In genomic region chr17:1107083-1107776, GRCh38 we compare ENCODE assay signal across 10 cellular contexts.
A peak's percentile ranks its signal among the peaks of the same experiment; 100 is the strongest.
DNase-seq lines count a peak whose midpoint lies in the region; ATAC-seq and TF ChIP-seq lines count a peak whose summit lies in the region.
"Had no signal": no experiment of that assay in that cellular context is flagged by ENCODE, and none has a peak within 500 bp of the region (broad histone marks: within the 10 kb centered on the region; RNA-seq: fewer than 3 reads in every experiment).

No MANE protein-coding gene starts in this region.

- H3K27ac Mint-ChIP-seq in T-helper 2 cell treated with Interferon-gamma antibody and Interleukin-4, amounts not matched to agents 5 μg/mL and 100 μg/mL, for 36 hours: no peak overlapping the region
- peak overlapping the region; percentile 81 for H3K27ac Mint-ChIP-seq in activated CD4-positive, alpha-beta memory T cell treated with anti-CD3 and anti-CD28 coated beads, Interleukin-2, amount 10 ng/mL, durations not matched to agents 7 days and 5 days

- H3K9me3 Mint-ChIP-seq in T-helper 2 cell treated with Interferon-gamma antibody and Interleukin-4, amounts not matched to agents 5 μg/mL and 100 μg/mL, for 36 hours: no peaks in the 10 kb centered on the region
- H3K9me3 Mint-ChIP-seq in activated CD4-positive, alpha-beta memory T cell treated with anti-CD3 and anti-CD28 coated beads, Interleukin-2, amount 10 ng/mL, durations not matched to agents 7 days and 5 days: no peaks in the 10 kb centered on the region

- TF ChIP-seq CTCF in right atrium auricular region (IDR thresholded peaks at IDR 0.05): no peak

- peaks cover 32% of the 10 kb centered on the region for H3K4me1 Mint-ChIP-seq in T-helper 2 cell treated with Interferon-gamma antibody and Interleukin-4, amounts not matched to agents 5 μg/mL and 100 μg/mL, for 36 hours (ENCODE audit: low read depth)
- H3K4me1 Mint-ChIP-seq in activated CD4-positive, alpha-beta memory T cell treated with anti-CD3 and anti-CD28 coated beads, Interleukin-2, amount 10 ng/mL, durations not matched to agents 7 days and 5 days: peaks cover 54% of the 10 kb centered on the region

- peak overlapping the region; percentile 82 for H3K4me3 Mint-ChIP-seq in T-helper 2 cell treated with Interferon-gamma antibody and Interleukin-4, amounts not matched to agents 5 μg/mL and 100 μg/mL, for 36 hours
- H3K4me3 Mint-ChIP-seq in activated CD4-positive, alpha-beta memory T cell treated with anti-CD3 and anti-CD28 coated beads, Interleukin-2, amount 10 ng/mL, durations not matched to agents 7 days and 5 days: peak overlapping the region; percentile 84

- H3K9me3 ChIP-seq in right atrium auricular region: no peaks in the 10 kb centered on the region
- no peaks in the 10 kb centered on the region for H3K9me3 ChIP-seq in skeletal muscle tissue (ENCODE audit: control insufficient read depth in 3 of 3, low read length in 3 of 3)
- no peaks in the 10 kb centered on the region for H3K9me3 ChIP-seq in MG63
- H3K9me3 ChIP-seq: spleen had no signal

- H3K27me3 Mint-ChIP-seq in T-helper 2 cell treated with Interferon-gamma antibody and Interleukin-4, amounts not matched to agents 5 μg/mL and 100 μg/mL, for 36 hours (ENCODE audit: low read depth): no peaks in the 10 kb centered on the region
- no peaks in the 10 kb centered on the region for H3K27me3 Mint-ChIP-seq in activated CD4-positive, alpha-beta memory T cell treated with anti-CD3 and anti-CD28 coated beads, Interleukin-2, amount 10 ng/mL, durations not matched to agents 7 days and 5 days

- H3K36me3 ChIP-seq in right atrium auricular region (no peaks in the 10 kb centered on the region), skeletal muscle tissue (ENCODE audit: control insufficient read depth in 3 of 3, insufficient read depth in 3 of 3, low read length in 3 of 3) (no peaks in the 10 kb centered on the region), MG63 (no peaks in the 10 kb centered on the region)

- CTCF ChIA-PET in activated CD4-positive, alpha-beta memory T cell treated with anti-CD3 and anti-CD28 coated beads, Interleukin-2, amount 10 ng/mL, durations not matched to agents 7 days and 5 days (lab: Charles Lee): interaction anchor here (1.1 to 2.0 kb wide), 3 partner anchors 10 to 228 kb away, joined by 4 to 10 read pairs (median 6); no protein-coding TSS in a partner anchor

- no peaks in the 10 kb centered on the region for H3K27me3 ChIP-seq in right atrium auricular region
- H3K27me3 ChIP-seq in skeletal muscle tissue (ENCODE audit: control insufficient read depth in 3 of 3, insufficient read depth in 3 of 3, low read length in 3 of 3): peaks cover 0 to 3% (median 0%) of the 10 kb centered on the region in 3 donors
- no peaks in the 10 kb centered on the region for H3K27me3 ChIP-seq in MG63
- H3K27me3 ChIP-seq: spleen had no signal

- H3K4me1 ChIP-seq in right atrium auricular region (peaks cover 0 to 88% of the 10 kb centered on the region in 2 donors), skeletal muscle tissue (ENCODE audit: control insufficient read depth in 3 of 3, insufficient read depth in 3 of 3, low read length in 3 of 3) (peaks cover 58 to 77% (median 70%) of the 10 kb centered on the region in 3 donors)

- POLR2A ChIA-PET in activated CD4-positive, alpha-beta memory T cell treated with anti-CD3 and anti-CD28 coated beads, Interleukin-2, amount 10 ng/mL, durations not matched to agents 7 days and 5 days (lab: Charles Lee): interaction anchor here (0.9 to 2.6 kb wide), 4 partner anchors 8 to 325 kb away, joined by 3 to 28 read pairs (median 3); partner anchors contain the start of genes GLOD4 and MRM3

- no peak for DNase-seq in T-helper 2 cell treated with Interferon-gamma antibody and Interleukin-4, amounts not matched to agents 5 μg/mL and 100 μg/mL, for 36 hours (ENCODE audit: low spot score)
- DNase-seq in T-helper 2 cell (no peak), right atrium auricular region (ENCODE audit: low spot score) (no peak), MG63 (no peak), NCI-H526 (lab: John Stamatoyannopoulos, UW) (no peak)
- no peak for DNase-seq in activated CD4-positive, alpha-beta memory T cell treated with anti-CD3 and anti-CD28 coated beads, Interleukin-2, amount 10 ng/mL, durations not matched to agents 7 days and 5 days
- DNase-seq: activated CD4-positive, alpha-beta T cell treated with anti-CD3 and anti-CD28 coated beads for 48 hours; spleen had no signal

- peak overlapping the region in 1 of 2 donors; percentile 69 for H3K4me3 ChIP-seq in right atrium auricular region
- peak overlapping the region; percentile 38 to 76 (median 75) for H3K4me3 ChIP-seq in skeletal muscle tissue (ENCODE audit: low read length in 3 of 3)
- H3K4me3 ChIP-seq in MG63: no peak overlapping the region

- ATAC-seq in HG03457 (IDR thresholded peaks at IDR 0.05; ENCODE audit: unreplicated experiment): no peak

- peak overlapping the region in 2 of 3 donors; percentile 76 to 81 for H3K9ac ChIP-seq in skeletal muscle tissue (ENCODE audit: low read depth in 1 of 3, low read length in 3 of 3)

- peaks cover 18% of the 10 kb centered on the region for H3K36me3 Mint-ChIP-seq in T-helper 2 cell treated with Interferon-gamma antibody and Interleukin-4, amounts not matched to agents 5 μg/mL and 100 μg/mL, for 36 hours (ENCODE audit: low read depth)
- peaks cover 20% of the 10 kb centered on the region for H3K36me3 Mint-ChIP-seq in activated CD4-positive, alpha-beta memory T cell treated with anti-CD3 and anti-CD28 coated beads, Interleukin-2, amount 10 ng/mL, durations not matched to agents 7 days and 5 days (ENCODE audit: low read depth)

- H3K27ac ChIP-seq in right atrium auricular region: peak overlapping the region; percentile 95
- peak overlapping the region; percentile 66 for H3K27ac ChIP-seq in skeletal muscle tissue (ENCODE audit: low read depth, low read length)
